In genomic region chr15:68352401-68353062, GRCh38 we compare ENCODE assay signal across 8 cellular contexts.
DNase-seq lines count a peak whose midpoint lies in the region; ATAC-seq and TF ChIP-seq lines count a peak whose summit lies in the region.

No MANE protein-coding gene starts in this region.

- H3K27ac ChIP-seq in heart left ventricle = peak overlapping the region in 10 of 12 donors; percentile 42 to 80 (median 64)

- no peak for TF ChIP-seq CTCF in heart left ventricle (IDR thresholded peaks at IDR 0.05)

- no peak for TF ChIP-seq POLR2A in heart left ventricle (IDR thresholded peaks at IDR 0.05)

- peaks cover 0 to 29% (median 11%) of the 10 kb centered on the region in 12 donors for H3K4me1 ChIP-seq in heart left ventricle

- H3K27me3 ChIP-seq in heart left ventricle = no peaks in the 10 kb centered on the region

- no peak overlapping the region for H3K4me3 ChIP-seq in heart left ventricle

- WGBS in heart left ventricle, 4 donors = 60 to 75% (median 64%) methylated on average over 10 of the region's 10 CpGs

- H3K9me3 ChIP-seq in heart left ventricle = peaks cover 0 to 12% (median 0%) of the 10 kb centered on the region in 12 donors

- peaks cover 0 to 31% (median 0%) of the 10 kb centered on the region in 9 donors for H3K36me3 ChIP-seq in heart left ventricle

- intact Hi-C loops in heart left ventricle (cut with DNase I) = no loop called here

- ATAC-seq in heart left ventricle = peak in 3 of 4 donors; percentile 37 to 56 (median 41)
- ATAC-seq in GM21619 (IDR thresholded peaks at IDR 0.05; ENCODE audit: unreplicated experiment) = no peak

- DNase-seq in AG20443 (ENCODE audit: low spot score) (peak; percentile 89), LoVo (ENCODE audit: low spot score) (peak; percentile 59), heart left ventricle (peak in 2 of 5 donors; percentile 31 to 55), NCI-H2081 (lab: John Stamatoyannopoulos, UW) (no peak), NCI-H2227 (lab: John Stamatoyannopoulos, UW; ENCODE audit: unreplicated experiment) (no peak)
- DNase-seq in activated T-cell treated with anti-CD3 and anti-CD28 coated beads, Interleukin-2, amount 50 U/mL, for 48 hours = peak; percentile 55 to 63
- peak; percentile 65 for DNase-seq in stimulated activated CD4-positive, alpha-beta T cell treated with anti-CD3 and anti-CD28 coated beads, Interleukin-15, amount 100 ng/mL, for 24 hours

Comparison
In these comparisons a context has a peak if more than half of its experiments do, and no peak if none do; other contexts are left out.
1. DNase-seq: peak in AG20443 (single experiment), LoVo (single experiment), activated T-cell treated with anti-CD3 and anti-CD28 coated beads, Interleukin-2, amount 50 U/mL, for 48 hours (2 of 2) and stimulated activated CD4-positive, alpha-beta T cell treated with anti-CD3 and anti-CD28 coated beads, Interleukin-15, amount 100 ng/mL, for 24 hours (single experiment); none in NCI-H2081 (0 of 2) and NCI-H2227 (single experiment).